Comparison of ENCODE assay signal across 9 cellular contexts in the genomic region with DNA sequence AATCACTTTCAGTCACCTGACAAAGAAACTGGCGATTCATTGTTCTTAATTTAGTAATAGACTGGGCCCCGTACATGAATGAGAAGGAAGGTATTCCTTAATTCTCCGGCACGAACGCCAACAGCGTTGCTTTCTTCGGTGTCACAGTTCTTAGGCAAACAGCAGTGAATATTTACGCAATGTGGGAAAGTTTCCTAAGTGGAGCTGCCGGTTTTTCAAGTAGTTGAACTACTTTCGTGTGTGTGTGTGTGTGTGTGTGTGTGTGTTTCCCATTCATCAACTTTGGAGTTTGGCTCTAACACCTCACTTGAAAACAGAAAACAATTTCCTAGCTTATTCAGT. TPM values are rescaled to one million over a fixed set of nuclear protein-coding genes. Genes with fewer than 3 reads are reported as not detected.
DNase-seq lines count a peak whose midpoint lies in the region; TF ChIP-seq lines count a peak whose summit lies in the region.
"Had no signal": no experiment of that assay in that cellular context is flagged by ENCODE, and none has a peak within 500 bp of the region (broad histone marks: within the 10 kb centered on the region; RNA-seq: fewer than 3 reads in every experiment).

No MANE protein-coding gene starts in this region.

- intact Hi-C loops in Calu3 (cut with micrococcal nuclease; ENCODE audit: unreplicated experiment) = loop anchor here (2.0 to 5.0 kb wide), 2 partner anchors 50 to 95 kb away; no protein-coding TSS in a partner anchor

- H3K4me3 ChIP-seq in adipocyte (ENCODE audit: low read length) (peak overlapping the region; percentile 85), hepatocyte (peak overlapping the region; percentile 8), skeletal muscle satellite cell (ENCODE audit: low read length) (peak overlapping the region; percentile 87)

- no peaks in the 10 kb centered on the region for H3K9me3 ChIP-seq in adipocyte (ENCODE audit: control insufficient read depth, low read length)
- no peaks in the 10 kb centered on the region for H3K9me3 ChIP-seq in hepatocyte (ENCODE audit: low read depth)
- H3K9me3 ChIP-seq in skeletal muscle satellite cell (replicated peaks; ENCODE audit: low read length) = no peaks in the 10 kb centered on the region

- no peaks in the 10 kb centered on the region for H3K27me3 Mint-ChIP-seq in Calu3 (ENCODE audit: unreplicated experiment)

- no peaks in the 10 kb centered on the region for H3K9me3 Mint-ChIP-seq in Calu3 (ENCODE audit: low read depth, unreplicated experiment)

- peak overlapping the region; percentile 80 for H3K4me3 Mint-ChIP-seq in Calu3 (ENCODE audit: low read depth, unreplicated experiment)

- H3K4me1 ChIP-seq in adipocyte (ENCODE audit: control insufficient read depth, insufficient read depth, low read length) (peaks cover 5% of the 10 kb centered on the region), hepatocyte (ENCODE audit: insufficient read depth) (no peaks in the 10 kb centered on the region), skeletal muscle satellite cell (ENCODE audit: control insufficient read depth, insufficient read depth, low read length) (peaks cover 5% of the 10 kb centered on the region)

- H3K36me3 ChIP-seq in adipocyte (ENCODE audit: control insufficient read depth, insufficient read depth, low read length, severe bottlenecking) = no peaks in the 10 kb centered on the region
- no peaks in the 10 kb centered on the region for H3K36me3 ChIP-seq in hepatocyte (replicated peaks; ENCODE audit: insufficient read depth, low read depth)
- no peaks in the 10 kb centered on the region for H3K36me3 ChIP-seq in skeletal muscle satellite cell (ENCODE audit: insufficient read depth, low read length)

- peak overlapping the region; percentile 96 for H3K27ac ChIP-seq in hepatocyte

- peaks cover 20% of the 10 kb centered on the region for H3K36me3 Mint-ChIP-seq in Calu3 (ENCODE audit: insufficient read depth, unreplicated experiment)

- no peaks in the 10 kb centered on the region for H3K79me2 ChIP-seq in hepatocyte

- no TSS peak for BruUV-seq in Calu3 (replicated peaks; lab: Mats Ljungman, UMichigan)

- peaks cover 17% of the 10 kb centered on the region for H3K4me1 Mint-ChIP-seq in Calu3 (ENCODE audit: low read depth, unreplicated experiment)

- peak overlapping the region; percentile 18 for H2AFZ ChIP-seq in hepatocyte

- H3K4me2 ChIP-seq in hepatocyte (peak overlapping the region; percentile 63), skeletal muscle satellite cell (ENCODE audit: low read length) (peak overlapping the region; percentile 61)

- H3K9ac ChIP-seq in adipocyte (ENCODE audit: low read length) (peak overlapping the region; percentile 88), skeletal muscle satellite cell (ENCODE audit: low read depth, low read length) (peak overlapping the region; percentile 92)

- DNase-seq in Calu3 (peak; percentile 59), HuH-7.5 (ENCODE audit: low spot score) (peak; percentile 3), adipocyte (ENCODE audit: low read depth) (peak; percentile 81), hepatocyte (ENCODE audit: low spot score) (peak; percentile 71), cerebellum (ENCODE audit: low spot score) (no peak), cerebellar nuclear complex (lab: John Stamatoyannopoulos, UW) (no peak), germinal center (ENCODE audit: low spot score) (no peak)

- no peaks in the 10 kb centered on the region for H4K20me1 ChIP-seq in hepatocyte (ENCODE audit: insufficient read depth, poor library complexity, severe bottlenecking)

- H3K27ac Mint-ChIP-seq in Calu3 (ENCODE audit: unreplicated experiment) = peak overlapping the region; percentile 98

- no peaks in the 10 kb centered on the region for H3K9me2 ChIP-seq in hepatocyte (replicated peaks; ENCODE audit: insufficient read depth)

- H3K27me3 ChIP-seq in adipocyte (replicated peaks; ENCODE audit: control insufficient read depth, insufficient read depth, low read length) = peaks cover 6% of the 10 kb centered on the region
- no peaks in the 10 kb centered on the region for H3K27me3 ChIP-seq in hepatocyte
- H3K27me3 ChIP-seq in skeletal muscle satellite cell (ENCODE audit: control insufficient read depth, insufficient read depth, low read length) = no peaks in the 10 kb centered on the region

- TF ChIP-seq CTCF in Calu3 (IDR thresholded peaks at IDR 0.05; ENCODE audit: unreplicated experiment) = no peak
- TF ChIP-seq CTCF in hepatocyte (IDR thresholded peaks at IDR 0.05; ENCODE audit: poor library complexity) = no peak

- WGBS in hepatocyte (ENCODE audit: low lambda C conversion rate, missing lambda C conversion rate) = 28% methylated on average over 10 of the region's 10 CpGs

- CTCF ChIA-PET in Calu3 (lab: Charles Lee) = interaction anchor here (0.5 to 1.0 kb wide), 3 partner anchors 52 to 354 kb away, joined by 3 to 4 read pairs (median 4); no protein-coding TSS in a partner anchor

RNA-seq across cellular contexts. Expression of gene NXT2, which starts 0.7 kb away (rescaled TPM):
- 13.1 and 14.6 TPM in 2 replicates for total RNA-seq in Calu3 (2022)
- 15.0 and 22.2 TPM in 2 replicates for total RNA-seq in hepatocyte
- polyA plus RNA-seq in hepatocyte = 6.3 and 6.7 TPM in 2 replicates
- total RNA-seq in skeletal muscle satellite cell (2012; rRNA removed) = 13.3 and 14.4 TPM in 2 replicates
- total RNA-seq in cerebellum = 13.6 TPM

RNA-seq across cellular contexts. Expression of gene GUCY2F, which starts 55.4 kb away (rescaled TPM):
- total RNA-seq in Calu3 (2022) (not detected in 2 replicates), hepatocyte (not detected in 2 replicates), cerebellum (0.18 TPM)
- polyA plus RNA-seq in hepatocyte = not detected in 2 replicates
- under 0.01 TPM in 2 replicates for total RNA-seq in skeletal muscle satellite cell (2012; rRNA removed)
- total RNA-seq: T-helper 2 cell treated with Interferon-gamma antibody and Interleukin-4, amounts not matched to agents 100 ng/mL and 5 ng/mL, for 36 hours had no signal

Comparison
In these comparisons a context has a peak if more than half of its experiments do, and no peak if none do; other contexts are left out.
1. DNase-seq: peak in Calu3 (single experiment), HuH-7.5 (single experiment), adipocyte (single experiment) and hepatocyte (single experiment); none in cerebellum (single experiment), cerebellar nuclear complex (0 of 2) and germinal center (single experiment).
2. H3K4me3 ChIP-seq: peak in every context shown above with its lines; median percentile 87 in skeletal muscle satellite cell; 85 in adipocyte; 8 in hepatocyte.